ENCODE assay signal across 1 cellular context in the genomic region with DNA sequence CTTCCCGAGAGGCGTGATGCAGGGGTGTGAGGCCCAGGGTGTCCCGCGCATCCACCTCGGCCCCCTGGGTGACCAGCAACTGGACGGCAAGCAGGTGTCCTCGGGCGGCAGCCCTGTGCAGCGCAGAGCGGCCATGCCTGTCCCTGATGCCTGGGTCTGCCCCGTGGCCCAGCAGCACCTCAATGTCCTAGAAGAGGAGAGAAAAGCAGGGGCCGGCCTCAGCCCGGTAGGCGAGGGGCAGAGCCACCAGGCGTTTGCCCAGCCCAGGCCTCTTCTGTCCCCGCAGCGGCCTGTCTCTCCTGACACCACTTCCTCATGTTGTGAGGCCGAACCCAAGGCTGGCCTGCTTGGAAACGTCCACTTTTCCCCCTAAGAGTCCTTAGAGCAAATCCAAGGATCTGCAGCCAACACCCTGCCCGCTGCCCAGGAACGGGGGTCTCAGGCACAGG.
A peak's percentile ranks its signal among the peaks of the same experiment; 100 is the strongest.
TF ChIP-seq lines count a peak whose summit lies in the region.

No MANE protein-coding gene starts in this region.

TF ChIP-seq in K562, 482 proteins besides CTCF, POLR2A, EP300 and RAD21:
- TF ChIP-seq YY1 (IDR thresholded peaks at IDR 0.05; ENCODE audit: borderline replicate concordance in 1 of 3, control insufficient read depth in 1 of 3, extremely low read depth in 1 of 3, insufficient read depth in 3 of 3, insufficient read length in 1 of 3, insufficient replicate concordance in 2 of 3, low read depth in 1 of 3, low read length in 2 of 3) (no peak), HMGN3 (IDR thresholded peaks at IDR 0.05; ENCODE audit: borderline replicate concordance, extremely low read depth, insufficient read length, low read depth, low read length) (peak; percentile 27), PTBP1 (IDR thresholded peaks at IDR 0.05; ENCODE audit: low read depth, low read length) (no peak)
